ENCODE assay signal across 8 cellular contexts in the genomic region with DNA sequence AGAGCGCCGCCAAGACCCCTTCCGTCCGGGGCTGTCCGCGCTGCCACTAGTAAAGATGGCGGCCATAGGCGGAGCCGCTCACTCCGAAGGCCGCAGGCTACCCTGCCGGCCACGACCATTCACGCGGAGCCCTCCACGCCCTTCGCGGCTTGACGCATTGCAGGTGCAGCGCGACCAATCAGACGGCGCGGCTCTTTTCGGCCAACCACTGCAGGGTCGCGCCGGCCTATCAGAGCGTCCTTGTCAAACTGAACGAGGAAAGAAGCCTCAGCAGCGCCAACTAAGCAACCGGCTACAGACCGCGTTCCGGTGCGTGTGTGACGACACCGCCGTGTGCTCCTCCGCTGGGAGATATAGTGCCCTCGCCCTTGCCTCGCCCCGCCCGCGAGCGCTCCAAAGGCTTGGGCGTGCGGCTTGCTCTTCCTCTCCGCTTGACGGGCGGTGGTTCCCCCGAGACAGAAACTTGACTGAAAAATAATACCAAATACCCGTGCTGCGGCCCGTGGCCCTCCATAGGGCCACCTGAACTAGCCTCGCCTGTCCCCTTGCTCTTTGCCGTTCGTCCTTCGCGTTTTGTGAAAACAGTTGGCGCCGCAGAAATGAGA. TPM values are rescaled to one million over a fixed set of nuclear protein-coding genes. Genes with fewer than 3 reads are reported as not detected.
DNase-seq lines count a peak whose midpoint lies in the region; ATAC-seq and TF ChIP-seq lines count a peak whose summit lies in the region.

No MANE protein-coding gene starts in this region.

- peak; percentile 95 for ATAC-seq in GM18909 (IDR thresholded peaks at IDR 0.05; ENCODE audit: poor library complexity, unreplicated experiment)
- peak; percentile 93 for ATAC-seq in HG03175 (IDR thresholded peaks at IDR 0.05; ENCODE audit: unreplicated experiment)

- DNase-seq in AG09319 (ENCODE audit: extremely low read depth, low read depth) (peak; percentile 100), NCI-H345 (lab: John Stamatoyannopoulos, UW) (peak; percentile 100), choroid plexus epithelial cell (ENCODE audit: low read depth) (peak; percentile 100), kidney epithelial cell (ENCODE audit: low read depth) (peak; percentile 97)
- DNase-seq in activated CD4-positive, CD25-positive, alpha-beta regulatory T cell treated with anti-CD3 and anti-CD28 coated beads, Interleukin-2, amount 50 U/mL, for 16 hours (ENCODE audit: low read depth, low spot score) = peak; percentile 96
- peak; percentile 97 to 98 for DNase-seq in stimulated activated CD4-positive, alpha-beta T cell treated with anti-CD3 and anti-CD28 coated beads, Interleukin-15, amount 100 ng/mL, for 48 hours (ENCODE audit: low read depth in 2 of 2)

- H3K36me3 ChIP-seq in kidney epithelial cell (ENCODE audit: control insufficient read depth, insufficient read depth, low read length) = no peaks in the 10 kb centered on the region

- TF ChIP-seq CTCF in AG09319 (IDR thresholded peaks at IDR 0.05; ENCODE audit: low read depth, low read length) (no peak; the same call in 1 of the 2 replicates), choroid plexus epithelial cell (conservative IDR thresholded peaks at IDR 0.05; ENCODE audit: low read depth, low read length) (peak; percentile 17), kidney epithelial cell (IDR thresholded peaks at IDR 0.05; ENCODE audit: insufficient read depth, low read length, poor library complexity, severe bottlenecking) (no peak)

- H3K4me3 ChIP-seq in choroid plexus epithelial cell (ENCODE audit: low read depth, low read length) (peak overlapping the region; percentile 71), kidney epithelial cell (ENCODE audit: low read depth, low read length) (peak overlapping the region; percentile 53)

- H3K27me3 ChIP-seq in kidney epithelial cell (ENCODE audit: control insufficient read depth, insufficient read depth, low read length) = no peaks in the 10 kb centered on the region

RNA-seq across cellular contexts. Expression of a gene that starts 13.6 kb away (rescaled TPM):
- total RNA-seq in kidney epithelial cell = 293 and 328 TPM in 2 replicates

RNA-seq across cellular contexts. Expression of a gene that starts 51.5 kb away (rescaled TPM):
- total RNA-seq in kidney epithelial cell = 9.3 and 18.3 TPM in 2 replicates

Comparison
In these comparisons a context has a peak if more than half of its experiments do, and no peak if none do; other contexts are left out.
1. Peak in every context shown above with its lines: DNase-seq, ATAC-seq and H3K4me3 ChIP-seq.